In the genomic region with DNA sequence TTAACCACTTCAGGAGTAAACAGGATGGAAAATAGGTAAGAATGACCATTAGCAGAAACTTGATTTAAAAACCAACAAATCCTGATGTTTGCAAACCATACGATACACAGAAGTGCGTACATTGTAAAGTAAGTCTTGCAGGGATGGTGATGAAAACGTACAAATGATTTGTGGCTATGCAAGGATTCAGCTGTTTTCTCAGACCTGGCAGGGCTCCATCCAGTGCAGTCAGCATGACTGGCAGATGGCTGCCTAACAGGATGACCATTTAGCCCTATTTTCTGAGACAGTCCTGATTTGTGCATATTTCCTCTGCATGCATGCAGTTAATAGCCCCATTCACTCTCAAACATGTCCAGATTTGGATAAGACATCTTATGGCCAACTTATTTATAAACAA, we compare ENCODE assay signal across 18 cellular contexts.
DNase-seq lines count a peak whose midpoint lies in the region; ATAC-seq and TF ChIP-seq lines count a peak whose summit lies in the region.
"Had no signal": no experiment of that assay in that cellular context is flagged by ENCODE, and none has a peak within 500 bp of the region (broad histone marks: within the 10 kb centered on the region; RNA-seq: fewer than 3 reads in every experiment).

No MANE protein-coding gene starts in this region.

- H3K36me3 Mint-ChIP-seq in WTC11, result peaks cover 5% of the 10 kb centered on the region
- H3K36me3 Mint-ChIP-seq: activated naive CD8-positive, alpha-beta T cell had no signal

- no peaks in the 10 kb centered on the region for H3K27me3 Mint-ChIP-seq in WTC11 (ENCODE audit: low read depth)
- H3K27me3 Mint-ChIP-seq: activated naive CD8-positive, alpha-beta T cell had no signal

- CTCF ChIA-PET in WTC11 (lab: Charles Lee), result no interaction called here

- H3K4me1 Mint-ChIP-seq in WTC11, result no peaks in the 10 kb centered on the region
- H3K4me1 Mint-ChIP-seq: T-helper 17 cell had no signal

- no peak overlapping the region for H3K27ac Mint-ChIP-seq in WTC11
- H3K27ac Mint-ChIP-seq: activated naive CD8-positive, alpha-beta T cell; effector memory CD8-positive, alpha-beta T cell; T-helper 17 cell had no signal

- DNase-seq in AG08395 (ENCODE audit: low spot score), result peak; percentile 15
- DNase-seq in GM03348 (ENCODE audit: low spot score), result peak; percentile 18
- DNase-seq in RPMI7951 (ENCODE audit: low read depth), result peak; percentile 14
- peak; percentile 53 for DNase-seq in fibroblast of peridontal ligament (ENCODE audit: extremely low read depth)
- DNase-seq in RPMI8226, result no peak
- no peak for DNase-seq in WTC11 (ENCODE audit: low spot score)
- DNase-seq: activated CD8-positive, alpha-beta memory T cell treated with anti-CD3 and anti-CD28 coated beads, Interleukin-2, amount 50 U/mL, for 48 hours; Calu3; effector memory CD8-positive, alpha-beta T cell; midbrain; NCI-H1417 treated with DMSO at 0.1 percent for 48 hours; nucleus accumbens; Peyer's patch; right lobe of liver; T-helper 17 cell had no signal

- no peak for TF ChIP-seq CTCF in WTC11 (IDR thresholded peaks at IDR 0.05)

- no peak overlapping the region for H3K4me3 Mint-ChIP-seq in WTC11
- H3K4me3 Mint-ChIP-seq: activated naive CD8-positive, alpha-beta T cell; effector memory CD8-positive, alpha-beta T cell; T-helper 17 cell had no signal

- ATAC-seq in HG02938 (IDR thresholded peaks at IDR 0.05; ENCODE audit: unreplicated experiment) (no peak), WTC11 (no peak), GM21526 (IDR thresholded peaks at IDR 0.05; ENCODE audit: low FRiP score, unreplicated experiment) (no peak)
- ATAC-seq: effector memory CD8-positive, alpha-beta T cell; right lobe of liver; T-helper 17 cell had no signal

- peaks cover 27% of the 10 kb centered on the region for H3K9me3 Mint-ChIP-seq in WTC11

- POLR2A ChIA-PET in WTC11 (lab: Charles Lee), result no interaction called here

TF ChIP-seq in WTC11, 78 proteins besides CTCF, POLR2A, EP300 and RAD21:
- TF ChIP-seq, protein P1, sequence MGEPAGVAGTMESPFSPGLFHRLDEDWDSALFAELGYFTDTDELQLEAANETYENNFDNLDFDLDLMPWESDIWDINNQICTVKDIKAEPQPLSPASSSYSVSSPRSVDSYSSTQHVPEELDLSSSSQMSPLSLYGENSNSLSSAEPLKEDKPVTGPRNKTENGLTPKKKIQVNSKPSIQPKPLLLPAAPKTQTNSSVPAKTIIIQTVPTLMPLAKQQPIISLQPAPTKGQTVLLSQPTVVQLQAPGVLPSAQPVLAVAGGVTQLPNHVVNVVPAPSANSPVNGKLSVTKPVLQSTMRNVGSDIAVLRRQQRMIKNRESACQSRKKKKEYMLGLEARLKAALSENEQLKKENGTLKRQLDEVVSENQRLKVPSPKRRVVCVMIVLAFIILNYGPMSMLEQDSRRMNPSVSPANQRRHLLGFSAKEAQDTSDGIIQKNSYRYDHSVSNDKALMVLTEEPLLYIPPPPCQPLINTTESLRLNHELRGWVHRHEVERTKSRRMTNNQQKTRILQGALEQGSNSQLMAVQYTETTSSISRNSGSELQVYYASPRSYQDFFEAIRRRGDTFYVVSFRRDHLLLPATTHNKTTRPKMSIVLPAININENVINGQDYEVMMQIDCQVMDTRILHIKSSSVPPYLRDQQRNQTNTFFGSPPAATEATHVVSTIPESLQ (CRISPR knock-in tag; IDR thresholded peaks at IDR 0.05), result no peak
- no peak for TF ChIP-seq RORB (CRISPR knock-in tag; IDR thresholded peaks at IDR 0.05)
- no peak for TF ChIP-seq ZNF219 (CRISPR knock-in tag; IDR thresholded peaks at IDR 0.05; ENCODE audit: borderline replicate concordance)
- TF ChIP-seq GRHL2 (CRISPR knock-in tag; IDR thresholded peaks at IDR 0.05; ENCODE audit: insufficient replicate concordance, severe bottlenecking), result no peak
- no peak for TF ChIP-seq CREB1 (CRISPR knock-in tag; IDR thresholded peaks at IDR 0.05)
- no peak for TF ChIP-seq ZBTB21 (CRISPR knock-in tag; IDR thresholded peaks at IDR 0.05; ENCODE audit: borderline replicate concordance)

Comparison
In these comparisons a context has a peak if more than half of its experiments do, and no peak if none do; other contexts are left out.
1. DNase-seq: peak in AG08395 (single experiment), GM03348 (single experiment), RPMI7951 (single experiment) and fibroblast of peridontal ligament (single experiment); none in RPMI8226 (single experiment) and WTC11 (single experiment).